In genomic region chr10:22545643-22546042, GRCh38 we compare ENCODE assay signal across 17 cellular contexts.
"Had no signal": no experiment of that assay in that cellular context is flagged by ENCODE, and none has a peak within 500 bp of the region (broad histone marks: within the 10 kb centered on the region; RNA-seq: fewer than 3 reads in every experiment).

No MANE protein-coding gene starts in this region.

- H3K27me3 Mint-ChIP-seq: activated CD4-positive, alpha-beta memory T cell treated with anti-CD3 and anti-CD28 coated beads, Interleukin-2, amount 10 ng/mL, durations not matched to agents 7 days and 5 days; activated CD4-positive, alpha-beta T cell treated with anti-CD3 and anti-CD28 coated beads, Interleukin-2, amount 10 ng/mL, durations not matched to agents 24 days and 14 days; brain had no signal

- ATAC-seq: activated CD4-positive, CD25-positive, alpha-beta regulatory T cell treated with anti-CD3 and anti-CD28 coated beads, Interleukin-2, amount 50 U/mL, for 24 hours; right cardiac atrium had no signal

- DNase-seq: activated CD4-positive, alpha-beta memory T cell treated with anti-CD3 and anti-CD28 coated beads, Interleukin-2, amount 10 ng/mL, durations not matched to agents 7 days and 5 days; activated CD4-positive, alpha-beta T cell treated with anti-CD3 and anti-CD28 coated beads, Interleukin-2, amount 10 ng/mL, durations not matched to agents 24 days and 14 days; activated gamma-delta T cell treated with Interleukin-2 at 50 U/mL for 16 hours; aorta; erythroblast; foreskin fibroblast; kidney; mesenchymal stem cell; right cardiac atrium; stimulated activated CD4-positive, alpha-beta T cell treated with anti-CD3 and anti-CD28 coated beads, Interleukin-12 subunit alpha, Interleukin-12 subunit beta, amount 100 ng/mL, for 4 hours; stimulated activated CD4-positive, alpha-beta T cell treated with anti-CD3 and anti-CD28 coated beads, Interleukin-4, amount 100 ng/mL, for 4 hours; testis; trophoblast cell had no signal

- H3K4me3 Mint-ChIP-seq: activated CD4-positive, alpha-beta memory T cell treated with anti-CD3 and anti-CD28 coated beads, Interleukin-2, amount 10 ng/mL, durations not matched to agents 7 days and 5 days; activated CD4-positive, alpha-beta T cell treated with anti-CD3 and anti-CD28 coated beads, Interleukin-2, amount 10 ng/mL, durations not matched to agents 24 days and 14 days; activated T-helper 1 cell treated with anti-CD3 and anti-CD28 coated beads, Interleukin-12 subunit alpha, Interleukin-12 subunit beta, Interleukin-2, Interleukin-4 antibody, amounts not matched to agents 30 ng/mL and 10 ng/mL and 1 ng/mL, durations not matched to agents 14 hours and 24 hours and 36 hours; brain; nephron had no signal

- H3K9me3 Mint-ChIP-seq: activated CD4-positive, alpha-beta memory T cell treated with anti-CD3 and anti-CD28 coated beads, Interleukin-2, amount 10 ng/mL, durations not matched to agents 7 days and 5 days; activated CD4-positive, alpha-beta T cell treated with anti-CD3 and anti-CD28 coated beads, Interleukin-2, amount 10 ng/mL, durations not matched to agents 24 days and 14 days; activated T-helper 1 cell treated with anti-CD3 and anti-CD28 coated beads, Interleukin-12 subunit alpha, Interleukin-12 subunit beta, Interleukin-2, Interleukin-4 antibody, amounts not matched to agents 30 ng/mL and 10 ng/mL and 1 ng/mL, durations not matched to agents 14 hours and 24 hours and 36 hours; brain; nephron had no signal

- H3K27ac Mint-ChIP-seq: activated CD4-positive, alpha-beta memory T cell treated with anti-CD3 and anti-CD28 coated beads, Interleukin-2, amount 10 ng/mL, durations not matched to agents 7 days and 5 days; activated CD4-positive, alpha-beta T cell treated with anti-CD3 and anti-CD28 coated beads, Interleukin-2, amount 10 ng/mL, durations not matched to agents 24 days and 14 days; brain; nephron had no signal
